In the genomic region with DNA sequence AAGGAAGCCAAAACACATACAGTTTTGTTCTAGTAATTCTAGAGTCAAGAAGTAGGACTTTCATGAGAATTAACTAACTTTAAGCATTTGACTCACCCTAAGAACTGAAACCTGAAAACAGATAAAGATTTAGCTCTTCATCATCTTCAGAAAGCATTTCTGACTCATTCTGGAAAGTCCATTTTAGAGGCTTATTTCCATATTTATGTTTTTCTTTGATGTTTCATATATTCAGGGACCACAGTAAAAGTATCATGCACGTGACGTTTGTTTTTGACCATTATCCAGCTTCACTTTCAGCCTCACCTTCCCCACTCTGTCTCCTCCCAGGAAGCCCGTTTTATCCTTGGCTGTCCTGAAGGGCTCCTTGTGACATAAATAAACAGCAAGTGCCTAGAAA, we compare ENCODE assay signal across 13 cellular contexts.
DNase-seq lines count a peak whose midpoint lies in the region; ATAC-seq lines count a peak whose summit lies in the region.
"Had no signal": no experiment of that assay in that cellular context is flagged by ENCODE, and none has a peak within 500 bp of the region (broad histone marks: within the 10 kb centered on the region; RNA-seq: fewer than 3 reads in every experiment).

No MANE protein-coding gene starts in this region.

- no peak overlapping the region for H2BK12ac ChIP-seq in mesenchymal stem cell (ENCODE audit: low read length in 2 of 2)

- no peak overlapping the region for H3K4ac ChIP-seq in mesenchymal stem cell (ENCODE audit: low read depth in 1 of 2, low read length in 2 of 2)

- WGBS in mesenchymal stem cell: 86% methylated on average over 3 of the region's 3 CpGs

- H3K23ac ChIP-seq in mesenchymal stem cell (ENCODE audit: low read length in 2 of 2): no peak overlapping the region

- H2BK120ac ChIP-seq in mesenchymal stem cell (ENCODE audit: low read depth, low read length): no peak overlapping the region

- H3K4me3 Mint-ChIP-seq in stimulated activated naive B cell treated with anti-CD40 and anti-IgM and Interleukin-4, amounts not matched to agents 10 μg/mL and 1 μg/mL and 100 μg/mL, for 72 hours: no peak overlapping the region
- H3K4me3 Mint-ChIP-seq: CD4-positive, alpha-beta T cell had no signal

- no peaks in the 10 kb centered on the region for H3K36me3 ChIP-seq in mesenchymal stem cell (ENCODE audit: control insufficient read depth in 1 of 2, insufficient read depth in 2 of 2, low read depth in 1 of 2, low read length in 2 of 2)

- H3K79me1 ChIP-seq in mesenchymal stem cell (replicated peaks; ENCODE audit: low read length, poor library complexity, severe bottlenecking): no peaks in the 10 kb centered on the region

- no peaks in the 10 kb centered on the region for H3K27me3 Mint-ChIP-seq in stimulated activated naive B cell treated with anti-CD40 and anti-IgM and Interleukin-4, amounts not matched to agents 10 μg/mL and 1 μg/mL and 100 μg/mL, for 72 hours
- H3K27me3 Mint-ChIP-seq: CD4-positive, alpha-beta T cell had no signal

- H3K27ac ChIP-seq in mesenchymal stem cell (ENCODE audit: low read length, poor library complexity, severe bottlenecking): no peak overlapping the region
- H3K27ac ChIP-seq: dorsolateral prefrontal cortex, skin epidermis had no signal

- no peaks in the 10 kb centered on the region for H3K27me3 ChIP-seq in mesenchymal stem cell (ENCODE audit: control insufficient read depth in 1 of 2, insufficient read depth in 1 of 2, low read length in 2 of 2)
- H3K27me3 ChIP-seq: dorsolateral prefrontal cortex had no signal

- no peak overlapping the region for H2BK5ac ChIP-seq in mesenchymal stem cell (ENCODE audit: low read depth, low read length, poor library complexity, severe bottlenecking)

- no peak overlapping the region for H2BK15ac ChIP-seq in mesenchymal stem cell (ENCODE audit: low read depth, poor library complexity, severe bottlenecking)

- H3K14ac ChIP-seq in mesenchymal stem cell (ENCODE audit: low read length in 2 of 2): no peak overlapping the region

- H3K9me3 Mint-ChIP-seq in stimulated activated naive B cell treated with anti-CD40 and anti-IgM and Interleukin-4, amounts not matched to agents 10 μg/mL and 1 μg/mL and 100 μg/mL, for 72 hours: peaks cover 4 to 7% of the 10 kb centered on the region in 2 donors

- no peak overlapping the region for H3K4me3 ChIP-seq in mesenchymal stem cell (ENCODE audit: insufficient read depth in 1 of 2, low read depth in 1 of 2, low read length in 2 of 2)
- H3K4me3 ChIP-seq: dorsolateral prefrontal cortex, skin epidermis had no signal

- H3K27ac Mint-ChIP-seq in stimulated activated naive B cell treated with anti-CD40 and anti-IgM and Interleukin-4, amounts not matched to agents 10 μg/mL and 1 μg/mL and 100 μg/mL, for 72 hours: peak overlapping the region; percentile 51
- H3K27ac Mint-ChIP-seq: activated T-helper 2 cell treated with anti-CD3 and anti-CD28 coated beads, Interferon-gamma antibody, Interleukin-2, Interleukin-4, amounts not matched to agents 10 μg/mL and 5 μg/mL and 100 μg/mL, durations not matched to agents 14 hours and 24 hours and 36 hours; CD4-positive, alpha-beta T cell had no signal

- no peak overlapping the region for H2AK5ac ChIP-seq in mesenchymal stem cell (ENCODE audit: low read length, severe bottlenecking)

- H3K4me2 ChIP-seq in mesenchymal stem cell (ENCODE audit: low read length, poor library complexity, severe bottlenecking): no peak overlapping the region

- ATAC-seq in GM19395 (IDR thresholded peaks at IDR 0.05; ENCODE audit: unreplicated experiment) (peak; percentile 91), HG02610 (IDR thresholded peaks at IDR 0.05; ENCODE audit: unreplicated experiment) (peak; percentile 87), HG03139 (IDR thresholded peaks at IDR 0.05; ENCODE audit: unreplicated experiment) (peak; percentile 75)
- ATAC-seq in stimulated activated naive B cell treated with anti-CD40 and anti-IgM and Interleukin-4, amounts not matched to agents 10 μg/mL and 1 μg/mL and 100 μg/mL, for 72 hours (replicated peaks): peak in 1 of 2 donors; percentile 39

- H3K4me1 Mint-ChIP-seq in stimulated activated naive B cell treated with anti-CD40 and anti-IgM and Interleukin-4, amounts not matched to agents 10 μg/mL and 1 μg/mL and 100 μg/mL, for 72 hours: no peaks in the 10 kb centered on the region

- H3K18ac ChIP-seq in mesenchymal stem cell (ENCODE audit: low read depth in 1 of 2, low read length in 2 of 2): no peak overlapping the region

- H2AFZ ChIP-seq in mesenchymal stem cell (ENCODE audit: low read depth, low read length): no peak overlapping the region

- no peaks in the 10 kb centered on the region for H3K9me3 ChIP-seq in mesenchymal stem cell (ENCODE audit: control insufficient read depth, low read length)

- H3K4me1 ChIP-seq in mesenchymal stem cell (ENCODE audit: control insufficient read depth, insufficient read depth, low read depth, low read length): no peaks in the 10 kb centered on the region

- H3K9ac ChIP-seq in mesenchymal stem cell (ENCODE audit: low read length): no peak overlapping the region

- no peaks in the 10 kb centered on the region for H3K36me3 Mint-ChIP-seq in stimulated activated naive B cell treated with anti-CD40 and anti-IgM and Interleukin-4, amounts not matched to agents 10 μg/mL and 1 μg/mL and 100 μg/mL, for 72 hours

- no peak overlapping the region for H4K91ac ChIP-seq in mesenchymal stem cell (ENCODE audit: low read length)

- no peak overlapping the region for H4K8ac ChIP-seq in mesenchymal stem cell (ENCODE audit: low read length)

- DNase-seq in stimulated activated naive B cell treated with anti-CD40 and anti-IgM and Interleukin-4, amounts not matched to agents 10 μg/mL and 1 μg/mL and 100 μg/mL, for 72 hours: no peak
- no peak for DNase-seq in mesenchymal stem cell
- no peak for DNase-seq in hepatic stellate cell (ENCODE audit: low spot score)
- no peak for DNase-seq in globus pallidus (ENCODE audit: low spot score)
- DNase-seq: activated CD4-positive, alpha-beta T cell treated with anti-CD3 and anti-CD28 coated beads for 4 hours; CD4-positive, alpha-beta T cell; dorsolateral prefrontal cortex; GF-D8 had no signal
